In genomic region chr2:40489678-40489960, GRCh38 we compare ENCODE assay signal across 9 cellular contexts. TPM values are rescaled to one million over a fixed set of nuclear protein-coding genes. Genes with fewer than 3 reads are reported as not detected.
DNase-seq lines count a peak whose midpoint lies in the region; ATAC-seq and TF ChIP-seq lines count a peak whose summit lies in the region.
"Had no signal": no experiment of that assay in that cellular context is flagged by ENCODE, and none has a peak within 500 bp of the region (broad histone marks: within the 10 kb centered on the region; RNA-seq: fewer than 3 reads in every experiment).

No MANE protein-coding gene starts in this region.

- H3K4me2 ChIP-seq in osteoblast (ENCODE audit: insufficient read depth, low read length) = peak overlapping the region; percentile 85

- no peak for TF ChIP-seq CTCF in AG10803 (conservative IDR thresholded peaks at IDR 0.05; ENCODE audit: low read length)
- TF ChIP-seq CTCF in osteoblast (IDR thresholded peaks at IDR 0.05; ENCODE audit: extremely low read depth, low read depth, low read length) = no peak

- no peaks in the 10 kb centered on the region for H3K79me2 ChIP-seq in osteoblast (ENCODE audit: insufficient read depth, low read length)

- 41 to 65% methylated on average over 1 of the region's 1 CpG for WGBS in esophagus, 2 donors

- no peaks in the 10 kb centered on the region for H4K20me1 ChIP-seq in osteoblast (ENCODE audit: insufficient read depth, low read length)

- H3K4me3 ChIP-seq in AG10803 (ENCODE audit: low read length) (peak overlapping the region; percentile 39), esophagus (ENCODE audit: low read depth in 1 of 2, low read length in 2 of 2) (peak overlapping the region; percentile 41 to 46), osteoblast (ENCODE audit: insufficient read depth, low read length) (peak overlapping the region; percentile 63)
- H3K4me3 ChIP-seq: K562 had no signal

- peak overlapping the region; percentile 95 for H2AFZ ChIP-seq in osteoblast (ENCODE audit: low read length)

- H3K9me3 ChIP-seq in KOPT-K1 (ENCODE audit: insufficient read depth, low read length, poor library complexity, severe bottlenecking) (no peaks in the 10 kb centered on the region), esophagus (ENCODE audit: control insufficient read depth in 2 of 2, insufficient read depth in 1 of 2, low read depth in 1 of 2, low read length in 1 of 2) (no peaks in the 10 kb centered on the region), osteoblast (ENCODE audit: low read depth, low read length) (no peaks in the 10 kb centered on the region)

- H3K4me1 ChIP-seq in esophagus (ENCODE audit: control insufficient read depth in 2 of 2, insufficient read depth in 2 of 2, low read length in 1 of 2) (no peaks in the 10 kb centered on the region), osteoblast (ENCODE audit: insufficient read depth, low read length) (peaks cover 17% of the 10 kb centered on the region)

- H3K36me3 ChIP-seq in KOPT-K1 (ENCODE audit: insufficient read depth, low read length) = no peaks in the 10 kb centered on the region
- H3K36me3 ChIP-seq in esophagus (ENCODE audit: control insufficient read depth in 2 of 2, insufficient read depth in 2 of 2, low read length in 1 of 2) = no peaks in the 10 kb centered on the region
- H3K36me3 ChIP-seq in osteoblast (ENCODE audit: insufficient read depth, low read length) = no peaks in the 10 kb centered on the region

- no peak for ATAC-seq in GM18907 (IDR thresholded peaks at IDR 0.05; ENCODE audit: unreplicated experiment)
- ATAC-seq: K562 had no signal

- H3K27ac ChIP-seq in KOPT-K1 (ENCODE audit: low read depth, low read length, poor library complexity, severe bottlenecking) (peak overlapping the region; percentile 69), esophagus (ENCODE audit: low read depth in 2 of 2, low read length in 1 of 2) (no peak overlapping the region), osteoblast (ENCODE audit: low read depth, low read length) (peak overlapping the region; percentile 53)

- no peaks in the 10 kb centered on the region for H3K27me3 ChIP-seq in esophagus (ENCODE audit: control insufficient read depth in 1 of 2, insufficient read depth in 2 of 2, low read length in 2 of 2)
- H3K27me3 ChIP-seq in osteoblast (ENCODE audit: insufficient read depth, low read length) = no peaks in the 10 kb centered on the region

- DNase-seq in AG10803 (ENCODE audit: low read depth) = no peak
- no peak for DNase-seq in osteoblast (ENCODE audit: insufficient read length, low spot score, missing footprints)
- DNase-seq in kidney tubule cell (ENCODE audit: low spot score) = no peak
- no peak for DNase-seq in NCI-H82 treated with DMSO at 0.1 percent for 48 hours (lab: John Stamatoyannopoulos, UW; ENCODE audit: unreplicated experiment)
- no peak for DNase-seq in hippocampal formation (lab: John Stamatoyannopoulos, UW)

RNA-seq across cellular contexts. Expression of gene SLC8A1, which starts 37.7 kb away (rescaled TPM):
- under 1 TPM; 0.26 to 0.73 TPM for polyA plus RNA-seq in esophagus
- total RNA-seq in osteoblast = 77.2 and 82.9 TPM in 2 replicates
- total RNA-seq: K562 had no signal
- polyA plus RNA-seq: K562 had no signal

Comparison
In these comparisons a context has a peak if more than half of its experiments do, and no peak if none do; other contexts are left out.
1. H3K27ac ChIP-seq: peak in KOPT-K1 (single experiment) and osteoblast (single experiment); none in esophagus (0 of 2).
2. Peak in every context shown above with its lines, with median percentiles within 50 percentile points of each other: H3K4me3 ChIP-seq.